9 cellular contexts compared by ENCODE assay signal in the genomic region with DNA sequence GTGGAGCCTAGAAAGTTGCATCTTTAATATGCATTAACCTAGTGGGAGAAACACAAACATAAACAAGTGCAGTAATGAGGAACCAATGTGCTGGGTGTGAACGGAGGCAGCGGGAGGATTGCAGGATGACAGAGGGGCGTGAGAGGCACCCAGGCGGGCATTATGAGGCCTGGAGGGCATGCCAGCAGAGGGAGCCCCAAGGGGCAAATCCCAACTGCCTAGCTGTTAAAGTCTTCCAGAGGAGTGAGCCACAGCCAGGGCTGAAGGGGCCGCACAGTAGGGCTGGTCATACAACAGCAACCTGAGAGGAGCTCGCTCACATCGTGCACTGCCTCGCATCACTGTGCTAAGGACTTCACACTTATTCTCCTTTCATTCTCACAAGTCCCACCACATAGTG. TPM values are rescaled to one million over a fixed set of nuclear protein-coding genes. Genes with fewer than 3 reads are reported as not detected.
DNase-seq lines count a peak whose midpoint lies in the region; ATAC-seq, FAIRE-seq and TF ChIP-seq lines count a peak whose summit lies in the region.
"Had no signal": no experiment of that assay in that cellular context is flagged by ENCODE, and none has a peak within 500 bp of the region (broad histone marks: within the 10 kb centered on the region; RNA-seq: fewer than 3 reads in every experiment).

No MANE protein-coding gene starts in this region.

- H2AK5ac ChIP-seq in trophoblast cell (ENCODE audit: low read length): no peak overlapping the region

- peak overlapping the region in 2 of 8 donors; percentile 35 to 44 for H3K4me3 Mint-ChIP-seq in naive B cell

- no peak overlapping the region for H4K12ac ChIP-seq in trophoblast cell (ENCODE audit: low read depth, low read length)

- H3K27ac ChIP-seq in K562 (ENCODE audit: extremely low read depth, low read depth, low read length) (no peak overlapping the region), trophoblast cell (ENCODE audit: low read depth, low read length) (no peak overlapping the region)

- no peak; the same call in 2 of the 3 replicates for ATAC-seq in K562
- ATAC-seq in naive B cell (ENCODE audit: low read depth in 2 of 2): peak; percentile 28 to 32
- no peak for ATAC-seq in GM21390 (IDR thresholded peaks at IDR 0.05; ENCODE audit: unreplicated experiment)

- in situ Hi-C loops in KBM-7 (cut with MboI; ENCODE audit: low pct_unique_long_range_greater_than_20kb, low sequenced_read_pairs): loop anchor here (25.0 kb wide), 1 partner anchor 268 kb away; the partner anchor contains the start of gene SPIRE1
- in situ Hi-C loops in K562 (cut with MboI): loop anchor here (5.0 kb wide), 1 partner anchor 273 kb away; no protein-coding TSS in a partner anchor

- POLR2A ChIA-PET in K562 (lab: Yijun Ruan, JAX): interaction anchor here (0.7 to 1.4 kb wide), 2 partner anchors 17 to 90 kb away, joined by 3 to 9 read pairs; partner anchors contain the start of gene AFG3L2

- no peak overlapping the region for H3K18ac ChIP-seq in trophoblast cell (ENCODE audit: low read length)

- no peaks in the 10 kb centered on the region for H3K9me3 ChIP-seq in K562 (replicated peaks; ENCODE audit: control insufficient read depth, insufficient read depth, low read depth, low read length)
- no peaks in the 10 kb centered on the region for H3K9me3 ChIP-seq in trophoblast cell (ENCODE audit: insufficient read depth, low read depth, low read length)

- no peak overlapping the region for H3K4me2 ChIP-seq in K562 (ENCODE audit: insufficient read depth, low read length)
- H3K4me2 ChIP-seq in trophoblast cell (ENCODE audit: low read length): no peak overlapping the region

- H3K79me2 ChIP-seq in K562 (ENCODE audit: control insufficient read depth, insufficient read depth, low read length) (no peaks in the 10 kb centered on the region), trophoblast cell (ENCODE audit: control insufficient read depth, insufficient read depth, low read length, poor library complexity) (no peaks in the 10 kb centered on the region)

- H3K79me1 ChIP-seq in trophoblast cell (ENCODE audit: low read length): no peaks in the 10 kb centered on the region

- H2AFZ ChIP-seq in K562 (ENCODE audit: low read depth, low read length): no peak overlapping the region
- H2AFZ ChIP-seq in trophoblast cell (ENCODE audit: insufficient read depth, low read length, poor library complexity): no peak overlapping the region

- H3K4me1 ChIP-seq in K562 (replicated peaks in 1 of 2; ENCODE audit: control insufficient read depth in 2 of 2, insufficient read depth in 2 of 2, low read length in 2 of 2) (peaks cover 6 to 11% of the 10 kb centered on the region in 2 experiments; a peak in 3 of 5 replicates), trophoblast cell (ENCODE audit: control insufficient read depth in 1 of 2, insufficient read depth in 2 of 2, low read length in 2 of 2) (no peaks in the 10 kb centered on the region)

- H2BK5ac ChIP-seq in trophoblast cell (ENCODE audit: low read depth, low read length, poor library complexity): no peak overlapping the region

- BruUV-seq in K562 (replicated peaks; lab: Mats Ljungman, UMichigan): no TSS peak

- no peak overlapping the region for H3K4ac ChIP-seq in trophoblast cell (ENCODE audit: low read depth, low read length)

- no peaks in the 10 kb centered on the region for H3K9me3 Mint-ChIP-seq in naive B cell

- H3K27me3 ChIP-seq in K562 (ENCODE audit: control insufficient read depth in 2 of 2, insufficient read depth in 2 of 2, low read length in 2 of 2): no peaks in the 10 kb centered on the region
- no peaks in the 10 kb centered on the region for H3K27me3 ChIP-seq in trophoblast cell (ENCODE audit: insufficient read depth, low read length)

- no peak overlapping the region for H2BK12ac ChIP-seq in trophoblast cell (ENCODE audit: low read length)

- CTCF ChIA-PET in K562 (lab: Yijun Ruan, JAX; ENCODE audit: low intra/inter-chr PET ratio): interaction anchor here (0.5 kb wide), 1 partner anchor 325 kb away, joined by 3 read pairs; no protein-coding TSS in a partner anchor

- no peak for TF ChIP-seq POLR2A in K562 (conservative IDR thresholded peaks at IDR 0.05)

- no peak overlapping the region for H3K4me3 ChIP-seq in K562
- H3K4me3 ChIP-seq in trophoblast cell (ENCODE audit: low read depth, low read length): no peak overlapping the region

- H3K36me3 ChIP-seq in K562 (ENCODE audit: control insufficient read depth, insufficient read depth, low read length): no peaks in the 10 kb centered on the region
- no peaks in the 10 kb centered on the region for H3K36me3 ChIP-seq in trophoblast cell (ENCODE audit: control insufficient read depth in 1 of 2, insufficient read depth in 2 of 2, low read length in 2 of 2)

- H4K91ac ChIP-seq in trophoblast cell (ENCODE audit: low read depth, low read length): no peak overlapping the region

- H3K23ac ChIP-seq in trophoblast cell (ENCODE audit: low read length): no peak overlapping the region

- TF ChIP-seq CTCF in K562 (IDR thresholded peaks at IDR 0.05 in 2 of 3, conservative IDR thresholded peaks at IDR 0.05 in 1 of 3; ENCODE audit: insufficient read depth in 2 of 3, low read depth in 1 of 3, low read length in 3 of 3): peak; percentile 34 to 40 (median 37); a peak in 4 of 6 replicates

- no peak overlapping the region for H3K27ac Mint-ChIP-seq in naive B cell

- H3K36me3 Mint-ChIP-seq in naive B cell: no peaks in the 10 kb centered on the region

- no peak for TF ChIP-seq EP300 in K562 (IDR thresholded peaks at IDR 0.05; ENCODE audit: low read length)

- WGBS in K562 (ENCODE audit: insufficient coverage, low coverage, missing lambda C conversion rate): 49% methylated on average over 8 of the region's 8 CpGs
- no CpG with 5 or more reads among the region's 8 CpGs for WGBS in trophoblast cell (ENCODE audit: extremely low coverage, insufficient coverage, insufficient read length)

- no peaks in the 10 kb centered on the region for H3K9me1 ChIP-seq in K562 (ENCODE audit: control insufficient read depth, insufficient read depth, low read length)

- TF ChIP-seq RAD21 in K562 (CRISPR knock-in tag; conservative IDR thresholded peaks at IDR 0.05 in 1 of 2, IDR thresholded peaks at IDR 0.05 in 1 of 2): peak; percentile 10 to 50; a peak in 2 of 4 replicates

- H4K20me1 ChIP-seq in K562 (replicated peaks; ENCODE audit: control insufficient read depth, insufficient read depth, low read length): no peaks in the 10 kb centered on the region

- H4K8ac ChIP-seq in trophoblast cell (ENCODE audit: low read depth, low read length): no peak overlapping the region

- H3K27me3 Mint-ChIP-seq in naive B cell: peaks cover 19 to 34% (median 29%) of the 10 kb centered on the region in 3 donors

- H2BK120ac ChIP-seq in trophoblast cell (ENCODE audit: insufficient read depth, low read length, poor library complexity): no peak overlapping the region

- intact Hi-C loops in K562 (cut with micrococcal nuclease): loop anchor here (5.0 kb wide), 1 partner anchor 538 kb away; no protein-coding TSS in a partner anchor

- H3K4me1 Mint-ChIP-seq in naive B cell: no peaks in the 10 kb centered on the region

- DNase-seq in DMS 273 (lab: John Stamatoyannopoulos, UW; ENCODE audit: unreplicated experiment) (peak; percentile 44), DMS 273 treated with DMSO at 0.1 percent for 48 hours (lab: John Stamatoyannopoulos, UW) (no peak), KBM-7 (peak; percentile 55), K562 (ENCODE audit: extremely low read depth in 1 of 4, low spot score in 3 of 4) (peak in 1 of 4 experiments; percentile 9), naive B cell (no peak), trophoblast cell (no peak), NCI-H526 treated with DMSO at 0.1 percent for 48 hours (lab: John Stamatoyannopoulos, UW) (no peak)
- DNase-seq: stimulated activated CD4-positive, alpha-beta T cell treated with anti-CD3 and anti-CD28 coated beads, Interleukin-12 subunit alpha, Interleukin-12 subunit beta, amount 100 ng/mL, for 4 hours had no signal

- no peak overlapping the region for H3K14ac ChIP-seq in trophoblast cell (ENCODE audit: low read length)

- no peak for FAIRE-seq in K562 (lab: Jason Lieb, UNC)

- H3K9ac ChIP-seq in K562 (ENCODE audit: insufficient read depth in 1 of 2, low read depth in 2 of 2, low read length in 2 of 2) (no peak overlapping the region), trophoblast cell (ENCODE audit: low read length) (no peak overlapping the region)

RNA-seq across cellular contexts. Expression of gene PRELID3A, which starts 13.3 kb away (rescaled TPM):
- total RNA-seq in K562 (2011; cell fraction: chromatin; rRNA removed; ENCODE audit: low replicate concordance): 32.0 and 35.2 TPM in 2 replicates
- 13.5 and 15.5 TPM in 2 replicates for total RNA-seq in K562 (2011; cell fraction: nucleolus; rRNA removed)
- 12.5 and 14.7 TPM in 2 replicates for total RNA-seq in K562 (2011; cell fraction: nucleoplasm; rRNA removed)
- 5.3 and 5.4 TPM in 2 replicates for total RNA-seq in K562 (2014; rRNA removed)
- total RNA-seq in K562 (2014; rRNA removed; fragmentation: Illumina TruSeq; extraction: Trizol): 5.4 and 5.8 TPM in 2 replicates
- total RNA-seq in K562 (2015; rRNA removed; fragmentation: Illumina TruSeq; extraction: Trizol): 5.4 and 6.6 TPM in 2 replicates
- total RNA-seq in K562 (2021): 4.8 and 7.3 TPM in 2 replicates
- 5.7 and 6.2 TPM in 2 replicates for polyA plus RNA-seq in K562 (2011; rRNA removed)
- polyA plus RNA-seq in K562 (2011; cell fraction: cytosol; rRNA removed): 3.5 and 4.1 TPM in 2 replicates
- polyA plus RNA-seq in K562 (2011; cell fraction: nucleus; rRNA removed): 14.6 and 16.9 TPM in 2 replicates
- 5.3 and 5.4 TPM in 2 replicates for polyA plus RNA-seq in K562 (2012)
- 5.1 and 5.4 TPM in 2 replicates for polyA plus RNA-seq in K562 (2014; fragmentation: Illumina TruSeq; extraction: Trizol)
- under 1 TPM; 0.14 to 0.32 TPM for polyA plus RNA-seq in K562 (2014; fragmentation: Nextera tagmentation; extraction: Ambion mirVana)
- 7.8 and 14.3 TPM in 2 replicates for polyA plus RNA-seq in K562 (2014; rRNA removed)
- polyA minus RNA-seq in K562 (2011; rRNA and poly(A)+ RNA removed): 2.5 and 3.4 TPM in 2 replicates
- polyA minus RNA-seq in K562 (2011; cell fraction: cytosol; rRNA and poly(A)+ RNA removed): 1.8 and 2.6 TPM in 2 replicates
- polyA minus RNA-seq in K562 (2011; cell fraction: nucleus; rRNA and poly(A)+ RNA removed): 3.0 and 5.0 TPM in 2 replicates
- polyA plus RNA-seq in naive B cell (ENCODE audit: low read depth in 6 of 6): not detected
- 0.59 and 0.82 TPM in 2 replicates for polyA plus RNA-seq in trophoblast cell (2013)

RNA-seq across cellular contexts. Expression of gene AFG3L2, which starts 17.4 kb away (rescaled TPM):
- 77.0 and 155 TPM in 2 replicates for total RNA-seq in K562 (2011; cell fraction: chromatin; rRNA removed; ENCODE audit: low replicate concordance)
- 51.5 and 52.8 TPM in 2 replicates for total RNA-seq in K562 (2011; cell fraction: nucleolus; rRNA removed)
- 70.2 and 77.7 TPM in 2 replicates for total RNA-seq in K562 (2011; cell fraction: nucleoplasm; rRNA removed)
- total RNA-seq in K562 (2014; rRNA removed) (87.1 and 99.4 TPM in 2 replicates), K562 (2014; rRNA removed; fragmentation: Illumina TruSeq; extraction: Trizol) (109 and 115 TPM in 2 replicates), K562 (2015; rRNA removed; fragmentation: Illumina TruSeq; extraction: Trizol) (94.4 and 97.2 TPM in 2 replicates), K562 (2021) (86.4 and 96.5 TPM in 2 replicates)
- polyA plus RNA-seq in K562 (2011; rRNA removed) (61.3 and 82.2 TPM in 2 replicates), K562 (2014; fragmentation: Illumina TruSeq; extraction: Trizol) (79.0 and 84.0 TPM in 2 replicates), K562 (2014; fragmentation: Nextera tagmentation; extraction: Ambion mirVana) (10 to 100 TPM; 24.1 to 25.6 TPM), K562 (2014; rRNA removed) (76.8 and 80.5 TPM in 2 replicates), naive B cell (ENCODE audit: low read depth in 6 of 6) (10 to 100 TPM; 21.8 to 32.6 (median 27.4) TPM)
- polyA plus RNA-seq in K562 (2011; cell fraction: cytosol; rRNA removed): 33.6 and 43.6 TPM in 2 replicates
- polyA plus RNA-seq in K562 (2011; cell fraction: nucleus; rRNA removed): 38.1 and 46.6 TPM in 2 replicates
- polyA plus RNA-seq in K562 (2012): 47.9 and 71.2 TPM in 2 replicates
- polyA minus RNA-seq in K562 (2011; rRNA and poly(A)+ RNA removed): 103 and 111 TPM in 2 replicates
- polyA minus RNA-seq in K562 (2011; cell fraction: cytosol; rRNA and poly(A)+ RNA removed): 40.6 and 55.4 TPM in 2 replicates
- 30.3 and 46.5 TPM in 2 replicates for polyA minus RNA-seq in K562 (2011; cell fraction: nucleus; rRNA and poly(A)+ RNA removed)
- polyA plus RNA-seq in trophoblast cell (2013): 25.2 and 26.2 TPM in 2 replicates

Comparison
In these comparisons a context has a peak if more than half of its experiments do, and no peak if none do; other contexts are left out.
1. DNase-seq: peak in DMS 273 (single experiment) and KBM-7 (single experiment); none in DMS 273 treated with DMSO at 0.1 percent for 48 hours (single experiment), naive B cell (single experiment), trophoblast cell (0 of 2) and NCI-H526 treated with DMSO at 0.1 percent for 48 hours (single experiment).
2. ATAC-seq: peak in naive B cell (2 of 2); none in K562 (single experiment) and GM21390 (single experiment).